ENCODE assay signal across 7 cellular contexts in the genomic region with DNA sequence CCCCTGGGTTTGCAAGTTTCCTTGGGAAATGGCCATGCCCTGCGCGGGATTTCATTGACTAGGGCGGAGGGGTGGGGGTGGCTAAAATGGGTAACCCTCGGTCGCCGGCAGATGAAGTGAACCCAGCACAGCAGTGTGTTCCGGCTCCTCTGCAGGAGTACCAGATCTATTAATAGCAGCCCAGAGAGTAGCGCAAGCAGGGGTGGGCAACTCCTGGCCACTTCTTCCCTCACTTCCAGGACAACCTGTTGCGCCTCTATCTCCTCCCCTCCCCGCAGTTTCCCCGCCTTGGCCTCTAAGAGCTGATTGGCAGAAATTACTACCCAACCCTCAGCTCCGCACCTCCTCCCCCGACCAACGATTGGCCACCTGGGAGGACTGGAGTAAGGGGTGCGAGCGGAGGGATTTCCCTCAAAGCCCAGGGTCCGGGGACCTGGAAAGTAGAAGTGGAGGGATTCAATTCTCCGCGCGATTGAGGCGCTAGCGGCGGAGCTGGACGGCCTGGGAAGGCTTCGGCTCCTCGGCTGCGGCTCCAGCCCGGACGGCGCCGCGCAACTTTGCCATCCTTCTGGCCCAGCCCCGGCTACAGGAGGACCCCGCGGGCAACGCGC. TPM values are rescaled to one million over a fixed set of nuclear protein-coding genes. Genes with fewer than 3 reads are reported as not detected.
DNase-seq lines count a peak whose midpoint lies in the region; ATAC-seq lines count a peak whose summit lies in the region.

TSS of gene FREM2 (plus strand) at position 443 of the 611 bp plus-strand sequence. CDS start 268 bp downstream, outside the sequence.

- H3K18ac ChIP-seq in mesenchymal stem cell (ENCODE audit: low read depth in 1 of 2, low read length in 2 of 2), result no peak within 1 kb of the TSS

- H4K8ac ChIP-seq in mesenchymal stem cell (ENCODE audit: low read length), result no peak within 1 kb of the TSS

- no peaks in the 10 kb centered on the region for H3K79me1 ChIP-seq in mesenchymal stem cell (replicated peaks; ENCODE audit: low read length, poor library complexity, severe bottlenecking)

- H2BK5ac ChIP-seq in mesenchymal stem cell (ENCODE audit: low read depth, low read length, poor library complexity, severe bottlenecking), result no peak within 1 kb of the TSS

- H3K36me3 ChIP-seq in ectodermal cell (ENCODE audit: control insufficient read depth, insufficient read depth, low read length), result no peaks in the 10 kb centered on the region
- H3K36me3 ChIP-seq in mesenchymal stem cell (ENCODE audit: control insufficient read depth in 1 of 2, insufficient read depth in 2 of 2, low read depth in 1 of 2, low read length in 2 of 2), result no peaks in the 10 kb centered on the region
- no peaks in the 10 kb centered on the region for H3K36me3 ChIP-seq in urinary bladder (ENCODE audit: insufficient read depth)

- H2BK120ac ChIP-seq in mesenchymal stem cell (ENCODE audit: low read depth, low read length), result no peak within 1 kb of the TSS

- H2BK15ac ChIP-seq in mesenchymal stem cell (ENCODE audit: low read depth, poor library complexity, severe bottlenecking), result no peak within 1 kb of the TSS

- ATAC-seq in HG03354 (IDR thresholded peaks at IDR 0.05; ENCODE audit: poor library complexity, severe bottlenecking, unreplicated experiment) (peak; percentile 30), HG03097 (IDR thresholded peaks at IDR 0.05; ENCODE audit: low FRiP score, unreplicated experiment) (no peak), HG03520 (IDR thresholded peaks at IDR 0.05; ENCODE audit: unreplicated experiment) (no peak)

- H3K9me3 ChIP-seq in ectodermal cell (ENCODE audit: control insufficient read depth, low read length) (no peaks in the 10 kb centered on the region), mesenchymal stem cell (ENCODE audit: control insufficient read depth, low read length) (no peaks in the 10 kb centered on the region)

- H3K9ac ChIP-seq in mesenchymal stem cell (ENCODE audit: low read length), result no peak within 1 kb of the TSS

- H3K14ac ChIP-seq in mesenchymal stem cell (ENCODE audit: low read length in 2 of 2), result no peak within 1 kb of the TSS

- no peaks in the 10 kb centered on the region for H3K4me1 ChIP-seq in ectodermal cell (ENCODE audit: control insufficient read depth, insufficient read depth, low read length)
- H3K4me1 ChIP-seq in mesenchymal stem cell (ENCODE audit: control insufficient read depth, insufficient read depth, low read depth, low read length), result peaks cover 18% of the 10 kb centered on the region
- no peaks in the 10 kb centered on the region for H3K4me1 ChIP-seq in urinary bladder (ENCODE audit: insufficient read depth)

- H3K4ac ChIP-seq in mesenchymal stem cell (ENCODE audit: low read depth in 1 of 2, low read length in 2 of 2), result no peak within 1 kb of the TSS

- H3K27me3 ChIP-seq in ectodermal cell (ENCODE audit: control insufficient read depth, insufficient read depth, low read length, poor library complexity, severe bottlenecking) (peaks cover 23% of the 10 kb centered on the region), mesenchymal stem cell (ENCODE audit: control insufficient read depth in 1 of 2, insufficient read depth in 1 of 2, low read length in 2 of 2) (peaks cover 41 to 62% of the 10 kb centered on the region in 2 experiments)

- no peak within 1 kb of the TSS for H4K91ac ChIP-seq in mesenchymal stem cell (ENCODE audit: low read length)

- no peak within 1 kb of the TSS for H2BK12ac ChIP-seq in mesenchymal stem cell (ENCODE audit: low read length in 2 of 2)

- DNase-seq in NCI-H526 treated with DMSO at 0.1 percent for 48 hours (lab: John Stamatoyannopoulos, UW) (peak; percentile 78), mesenchymal stem cell (peak; percentile 47)

- H2AFZ ChIP-seq in mesenchymal stem cell (ENCODE audit: low read depth, low read length), result peak within 1 kb of the TSS; percentile 31

- H3K27ac ChIP-seq in ectodermal cell (ENCODE audit: insufficient read depth, low read depth, low read length, poor library complexity, severe bottlenecking), result peak within 1 kb of the TSS; percentile 55
- H3K27ac ChIP-seq in mesenchymal stem cell (ENCODE audit: low read length, poor library complexity, severe bottlenecking), result no peak within 1 kb of the TSS
- H3K27ac ChIP-seq in urinary bladder (ENCODE audit: low read depth), result no peak within 1 kb of the TSS

- 0% methylated on average over 37 of the region's 37 CpGs for WGBS in ectodermal cell, 2 experiments
- WGBS in mesenchymal stem cell, result 1% methylated on average over 30 of the region's 37 CpGs
- WGBS in urinary bladder, result under 1% methylated on average over 37 of the region's 37 CpGs

- H3K4me3 ChIP-seq in ectodermal cell (ENCODE audit: insufficient read depth, low read depth, low read length) (peak within 1 kb of the TSS; percentile 62), mesenchymal stem cell (ENCODE audit: insufficient read depth in 1 of 2, low read depth in 1 of 2, low read length in 2 of 2) (peak within 1 kb of the TSS; percentile 50 to 66), urinary bladder (ENCODE audit: low read depth, low read length) (peak within 1 kb of the TSS; percentile 43)

- H2AK5ac ChIP-seq in mesenchymal stem cell (ENCODE audit: low read length, severe bottlenecking), result no peak within 1 kb of the TSS

- H3K23ac ChIP-seq in mesenchymal stem cell (ENCODE audit: low read length in 2 of 2), result no peak within 1 kb of the TSS

- peak within 1 kb of the TSS; percentile 88 for H3K4me2 ChIP-seq in mesenchymal stem cell (ENCODE audit: low read length, poor library complexity, severe bottlenecking)

RNA-seq across cellular contexts. Expression of gene FREM2, which starts in this region (rescaled TPM):
- 5.5 TPM for polyA plus RNA-seq in ectodermal cell (2013, experiment 1 of 4)
- 7.1 TPM for polyA plus RNA-seq in ectodermal cell (2013, experiment 2 of 4)
- 6.2 TPM for polyA plus RNA-seq in ectodermal cell (2013, experiment 3 of 4)
- polyA plus RNA-seq in ectodermal cell (2013, experiment 4 of 4), result 8.3 TPM
- polyA plus RNA-seq in mesenchymal stem cell (2013, experiment 1 of 2), result under 0.01 TPM
- not detected for polyA plus RNA-seq in mesenchymal stem cell (2013, experiment 2 of 2)
- total RNA-seq in urinary bladder, result 21.5 TPM
- 0.18 TPM for polyA plus RNA-seq in urinary bladder
